10 cellular contexts compared by ENCODE assay signal in the genomic region with DNA sequence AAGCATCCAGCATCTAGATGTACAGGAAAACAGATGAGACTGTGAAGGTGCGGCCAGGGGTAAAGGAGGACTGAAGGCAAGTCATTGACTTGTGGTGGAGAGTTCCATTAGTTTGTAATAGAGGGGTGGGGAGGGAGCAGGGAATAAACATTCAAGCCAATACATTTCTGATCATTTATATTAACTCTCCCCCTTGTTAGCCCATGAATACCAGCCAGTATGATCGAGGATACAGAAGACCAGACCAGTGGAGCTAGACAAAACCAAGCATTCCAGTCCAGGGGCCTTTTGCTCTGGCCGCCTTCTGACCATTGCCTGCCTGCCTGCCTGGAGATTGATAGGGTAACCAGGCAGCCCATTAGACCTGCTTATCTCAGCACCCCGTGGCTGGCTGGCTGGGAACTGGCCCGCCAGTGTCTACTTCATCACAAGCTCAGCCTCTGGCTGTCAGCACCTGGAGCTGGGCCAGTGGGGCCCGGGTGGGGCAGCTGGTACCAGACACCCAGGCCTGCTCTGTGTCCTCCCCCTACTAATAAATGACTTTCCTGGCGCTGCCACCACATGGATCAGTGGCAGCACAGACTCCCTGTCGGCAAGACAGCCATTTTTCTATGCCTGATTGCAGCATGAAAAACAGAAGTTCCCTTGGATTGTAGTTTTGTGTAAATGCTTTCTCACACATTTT.
A peak's percentile ranks its signal among the peaks of the same experiment; 100 is the strongest.
DNase-seq lines count a peak whose midpoint lies in the region; ATAC-seq and TF ChIP-seq lines count a peak whose summit lies in the region.
"Had no signal": no experiment of that assay in that cellular context is flagged by ENCODE, and none has a peak within 500 bp of the region (broad histone marks: within the 10 kb centered on the region; RNA-seq: fewer than 3 reads in every experiment).

No MANE protein-coding gene starts in this region.

- no peaks in the 10 kb centered on the region for H3K79me2 ChIP-seq in HCT116 (ENCODE audit: insufficient read depth, low read length)

- intact Hi-C loops in HCT116 (cut with micrococcal nuclease): loop anchor here (2.0 kb wide), 1 partner anchor 300 kb away; no protein-coding TSS in a partner anchor
- intact Hi-C loops in esophagus squamous epithelium (cut with DNase I): loop anchor here (10.0 kb wide), 1 partner anchor 298 kb away; no protein-coding TSS in a partner anchor

- TF ChIP-seq POLR2A in HCT116 (IDR thresholded peaks at IDR 0.05; ENCODE audit: borderline replicate concordance, extremely low read depth, insufficient read depth, insufficient read length) (no peak), esophagus squamous epithelium (IDR thresholded peaks at IDR 0.05) (no peak)

- TF ChIP-seq RAD21 in HCT116 (IDR thresholded peaks at IDR 0.05; ENCODE audit: low read depth): no peak

- no peak overlapping the region for H3K4me3 Mint-ChIP-seq in CD8-positive, alpha-beta memory T cell

- no peak overlapping the region for H3K4me3 ChIP-seq in HCT116 (replicated peaks in 1 of 2; ENCODE audit: low read depth in 1 of 2, low read length in 2 of 2)
- H3K4me3 ChIP-seq in esophagus squamous epithelium: no peak overlapping the region
- H3K4me3 ChIP-seq in CD8-positive, alpha-beta memory T cell (ENCODE audit: low read length): no peak overlapping the region

- WGBS in esophagus squamous epithelium, 2 donors: 37 to 44% methylated on average over 4 to 7 of the region's 8 CpGs

- no peaks in the 10 kb centered on the region for H3K4me1 Mint-ChIP-seq in CD8-positive, alpha-beta memory T cell

- DNase-seq in HCT116 (ENCODE audit: low read depth, low spot score) (no peak), NCI-H345 (lab: John Stamatoyannopoulos, UW) (peak; percentile 79), esophagus squamous epithelium (lab: John Stamatoyannopoulos, UW) (no peak), omental fat pad (ENCODE audit: low spot score) (no peak)
- DNase-seq in CD8-positive, alpha-beta memory T cell: no peak
- DNase-seq: NCI-H526 treated with DMSO at 0.1 percent for 48 hours, retina had no signal

- H3K36me3 Mint-ChIP-seq in CD8-positive, alpha-beta memory T cell: no peaks in the 10 kb centered on the region

- POLR2A ChIA-PET in HCT116 (lab: Charles Lee): no interaction called here
- POLR2A ChIA-PET in CD8-positive, alpha-beta memory T cell (lab: Charles Lee): no interaction called here

- peaks cover 0 to 2% (median 0%) of the 10 kb centered on the region in 5 donors for H3K9me3 Mint-ChIP-seq in CD8-positive, alpha-beta memory T cell

- no peak overlapping the region for H3K4me2 ChIP-seq in HCT116 (ENCODE audit: low read length)

- TF ChIP-seq CTCF in HCT116 (IDR thresholded peaks at IDR 0.05 in 2 of 3, conservative IDR thresholded peaks at IDR 0.05 in 1 of 3; ENCODE audit: borderline replicate concordance in 1 of 3, insufficient read depth in 1 of 3, low read depth in 2 of 3, low read length in 2 of 3) (no peak), esophagus squamous epithelium (IDR thresholded peaks at IDR 0.05) (no peak), omental fat pad (IDR thresholded peaks at IDR 0.05) (no peak)

- H3K9ac ChIP-seq in HCT116 (ENCODE audit: low read length): no peak overlapping the region

- CTCF ChIA-PET in HCT116 (lab: Charles Lee): interaction anchor here (1.1 to 2.5 kb wide), 2 partner anchors 36 to 297 kb away, joined by 3 to 19 read pairs; no protein-coding TSS in a partner anchor
- CTCF ChIA-PET in CD8-positive, alpha-beta memory T cell (lab: Charles Lee): no interaction called here

- H2AFZ ChIP-seq in HCT116 (ENCODE audit: low read depth, low read length, poor library complexity, severe bottlenecking): no peak overlapping the region

- H3K27ac Mint-ChIP-seq in CD8-positive, alpha-beta memory T cell: no peak overlapping the region

- RAD21 ChIA-PET in HCT116 (lab: Charles Lee; ENCODE audit: low non-redundant PET in 1 of 2, low total read pairs in 2 of 2, uncharacterized antibody in 2 of 2, unreplicated experiment in 2 of 2): no interaction called here

- H3K4me1 ChIP-seq in HCT116 (ENCODE audit: control insufficient read depth in 1 of 2, insufficient read depth in 2 of 2, low read length in 2 of 2): no peaks in the 10 kb centered on the region
- peaks cover 0 to 14% (median 3%) of the 10 kb centered on the region in 3 donors for H3K4me1 ChIP-seq in esophagus squamous epithelium
- H3K4me1 ChIP-seq in CD8-positive, alpha-beta memory T cell (ENCODE audit: insufficient read depth, low read length): no peaks in the 10 kb centered on the region

- H3K36me3 ChIP-seq in HCT116 (ENCODE audit: control insufficient read depth in 1 of 2, insufficient read depth in 2 of 2, low read length in 2 of 2): no peaks in the 10 kb centered on the region
- no peaks in the 10 kb centered on the region for H3K36me3 ChIP-seq in esophagus squamous epithelium
- no peaks in the 10 kb centered on the region for H3K36me3 ChIP-seq in CD8-positive, alpha-beta memory T cell (ENCODE audit: insufficient read depth, low read length)

- H3K9me2 ChIP-seq in HCT116 (ENCODE audit: insufficient read depth): 0 out of 2 replicates have a peak, but pooled peaks cover 4% of the 10 kb centered on the region

- peak; percentile 22; the same call in 1 of the 2 replicates for ATAC-seq in HCT116
- ATAC-seq in omental fat pad (ENCODE audit: low FRiP score): peak; percentile 76
- no peak for ATAC-seq in GM18517 (IDR thresholded peaks at IDR 0.05; ENCODE audit: unreplicated experiment)
- no peak for ATAC-seq in GM18870 (IDR thresholded peaks at IDR 0.05; ENCODE audit: unreplicated experiment)
- ATAC-seq in HG03432 (IDR thresholded peaks at IDR 0.05; ENCODE audit: unreplicated experiment): no peak

- H4K20me1 ChIP-seq in HCT116 (ENCODE audit: insufficient read depth): no peaks in the 10 kb centered on the region

- H3K27ac ChIP-seq in HCT116 (ENCODE audit: low read depth, low read length) (no peak overlapping the region), esophagus squamous epithelium (peak overlapping the region in 3 of 4 donors; percentile 33 to 64 (median 60))
- H3K27ac ChIP-seq in CD8-positive, alpha-beta memory T cell (ENCODE audit: low read depth, low read length): no peak overlapping the region

- H3K9me3 ChIP-seq in HCT116 (ENCODE audit: control insufficient read depth in 1 of 2, insufficient read depth in 1 of 2, low read depth in 1 of 2, low read length in 2 of 2) (no peaks in the 10 kb centered on the region), esophagus squamous epithelium (no peaks in the 10 kb centered on the region)
- no peaks in the 10 kb centered on the region for H3K9me3 ChIP-seq in CD8-positive, alpha-beta memory T cell (ENCODE audit: low read length)

- BruUV-seq in HCT116 (replicated peaks; lab: Mats Ljungman, UMichigan): no TSS peak

- no peaks in the 10 kb centered on the region for H3K27me3 ChIP-seq in HCT116 (ENCODE audit: insufficient read depth, low read length)
- no peaks in the 10 kb centered on the region for H3K27me3 ChIP-seq in esophagus squamous epithelium
- H3K27me3 ChIP-seq in CD8-positive, alpha-beta memory T cell (ENCODE audit: insufficient read depth, low read length, poor library complexity, severe bottlenecking): no peaks in the 10 kb centered on the region

- H3K27me3 Mint-ChIP-seq in CD8-positive, alpha-beta memory T cell: peaks cover 0 to 2% of the 10 kb centered on the region in 2 donors

TF ChIP-seq in HCT116, 20 proteins besides CTCF, POLR2A, EP300 and RAD21:
- TF ChIP-seq, protein P1, sequence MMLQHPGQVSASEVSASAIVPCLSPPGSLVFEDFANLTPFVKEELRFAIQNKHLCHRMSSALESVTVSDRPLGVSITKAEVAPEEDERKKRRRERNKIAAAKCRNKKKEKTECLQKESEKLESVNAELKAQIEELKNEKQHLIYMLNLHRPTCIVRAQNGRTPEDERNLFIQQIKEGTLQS (IDR thresholded peaks at IDR 0.05): no peak
- TF ChIP-seq YY1 (IDR thresholded peaks at IDR 0.05; ENCODE audit: extremely low read depth, insufficient replicate concordance, low read depth, low read length): no peak
- TF ChIP-seq CEBPB (IDR thresholded peaks at IDR 0.05; ENCODE audit: low read depth): no peak
- no peak for TF ChIP-seq JUND (IDR thresholded peaks at IDR 0.05)

Comparison
In these comparisons a context has a peak if more than half of its experiments do, and no peak if none do; other contexts are left out.
1. ATAC-seq: peak in HCT116 (single experiment) and omental fat pad (single experiment); none in GM18517 (single experiment), GM18870 (single experiment) and HG03432 (single experiment).
2. H3K27ac ChIP-seq: peak in esophagus squamous epithelium (3 of 4); none in HCT116 (single experiment) and CD8-positive, alpha-beta memory T cell (single experiment).